Comparison of ENCODE assay signal across 34 cellular contexts in genomic region chr7:39153113-39153512, GRCh38.
"Had no signal": no experiment of that assay in that cellular context is flagged by ENCODE, and none has a peak within 500 bp of the region (broad histone marks: within the 10 kb centered on the region; RNA-seq: fewer than 3 reads in every experiment).

No MANE protein-coding gene starts in this region.

- H3K4me2 ChIP-seq: KMS-11 had no signal

- H3K9ac ChIP-seq: KMS-11 had no signal

- DNase-seq: Karpas-422, Kasumi-1, MM.1S, MV-4-11, NCI-H1048, NCI-H1092, NCI-H1092 treated with DMSO at 0.1 percent for 48 hours, NCI-H1105, NCI-H1105 treated with DMSO at 0.1 percent for 48 hours, NCI-H1417, NCI-H1417 treated with DMSO at 0.1 percent for 48 hours, NCI-H1436, NCI-H1436 treated with DMSO at 0.1 percent for 48 hours, NCI-H146, NCI-H1694, NCI-H1694 treated with DMSO at 0.1 percent for 48 hours, NCI-H187, NCI-H187 treated with DMSO at 0.1 percent for 48 hours, NCI-H1930, NCI-H2029, NCI-H2029 treated with DMSO at 0.1 percent for 48 hours, NCI-H2081, NCI-H2081 treated with DMSO at 0.1 percent for 48 hours, NCI-H2107, NCI-H2171, NCI-H2171 treated with DMSO at 0.1 percent for 48 hours, NCI-H2227 treated with DMSO at 0.1 percent for 48 hours, NCI-H226, NCI-H345, NCI-H446, NCI-H446 treated with DMSO at 0.1 percent for 48 hours, NCI-H510A had no signal

- H3K4me3 ChIP-seq: MG63 had no signal

- H3K27me3 ChIP-seq: MG63 had no signal

- H3K9me3 ChIP-seq: MG63 had no signal

- H3K36me3 ChIP-seq: MG63 had no signal

- H3K27ac ChIP-seq: KMS-11 had no signal
